ENCODE assay signal across 1 cellular context in the genomic region with DNA sequence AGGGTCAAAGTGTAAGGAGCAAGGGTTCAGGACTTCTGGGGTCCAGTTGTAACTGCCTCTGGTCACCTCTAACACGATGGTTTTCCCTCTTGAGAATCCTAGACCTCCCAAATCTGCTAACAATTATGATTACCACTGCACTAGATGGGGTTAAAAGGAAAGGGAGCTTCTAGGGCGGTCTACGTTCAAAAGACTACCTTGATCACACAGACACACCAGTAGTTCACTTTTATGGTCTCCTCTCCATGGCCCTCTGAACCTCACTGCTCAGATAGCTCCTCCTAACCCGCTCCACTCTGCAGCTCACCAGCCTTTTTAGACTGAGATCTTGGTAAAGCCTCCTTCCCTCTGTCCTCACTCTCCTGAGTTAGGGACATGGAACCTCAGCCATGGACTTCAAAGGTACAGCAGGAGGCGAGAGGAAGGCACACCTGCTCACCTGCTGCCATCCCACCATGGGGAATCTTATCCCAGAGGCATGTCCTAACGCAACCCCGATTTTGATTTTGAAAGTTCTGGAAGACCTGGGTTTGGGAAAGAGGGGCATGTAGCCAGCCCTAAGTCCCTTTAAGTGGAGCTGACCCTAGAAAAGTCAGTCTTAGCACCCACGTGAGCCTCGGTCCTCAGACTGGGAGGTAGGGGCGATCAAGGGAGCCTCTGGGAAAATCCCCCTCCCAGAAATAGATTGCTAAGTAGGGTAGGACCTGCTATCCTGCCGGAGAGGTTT.
A peak's percentile ranks its signal among the peaks of the same experiment; 100 is the strongest.
TF ChIP-seq lines count a peak whose summit lies in the region.

No MANE protein-coding gene starts in this region.

TF ChIP-seq in HepG2, 621 proteins besides CTCF, POLR2A, EP300 and RAD21 (continued from another document and continues in another):
- TF ChIP-seq, protein P1, sequence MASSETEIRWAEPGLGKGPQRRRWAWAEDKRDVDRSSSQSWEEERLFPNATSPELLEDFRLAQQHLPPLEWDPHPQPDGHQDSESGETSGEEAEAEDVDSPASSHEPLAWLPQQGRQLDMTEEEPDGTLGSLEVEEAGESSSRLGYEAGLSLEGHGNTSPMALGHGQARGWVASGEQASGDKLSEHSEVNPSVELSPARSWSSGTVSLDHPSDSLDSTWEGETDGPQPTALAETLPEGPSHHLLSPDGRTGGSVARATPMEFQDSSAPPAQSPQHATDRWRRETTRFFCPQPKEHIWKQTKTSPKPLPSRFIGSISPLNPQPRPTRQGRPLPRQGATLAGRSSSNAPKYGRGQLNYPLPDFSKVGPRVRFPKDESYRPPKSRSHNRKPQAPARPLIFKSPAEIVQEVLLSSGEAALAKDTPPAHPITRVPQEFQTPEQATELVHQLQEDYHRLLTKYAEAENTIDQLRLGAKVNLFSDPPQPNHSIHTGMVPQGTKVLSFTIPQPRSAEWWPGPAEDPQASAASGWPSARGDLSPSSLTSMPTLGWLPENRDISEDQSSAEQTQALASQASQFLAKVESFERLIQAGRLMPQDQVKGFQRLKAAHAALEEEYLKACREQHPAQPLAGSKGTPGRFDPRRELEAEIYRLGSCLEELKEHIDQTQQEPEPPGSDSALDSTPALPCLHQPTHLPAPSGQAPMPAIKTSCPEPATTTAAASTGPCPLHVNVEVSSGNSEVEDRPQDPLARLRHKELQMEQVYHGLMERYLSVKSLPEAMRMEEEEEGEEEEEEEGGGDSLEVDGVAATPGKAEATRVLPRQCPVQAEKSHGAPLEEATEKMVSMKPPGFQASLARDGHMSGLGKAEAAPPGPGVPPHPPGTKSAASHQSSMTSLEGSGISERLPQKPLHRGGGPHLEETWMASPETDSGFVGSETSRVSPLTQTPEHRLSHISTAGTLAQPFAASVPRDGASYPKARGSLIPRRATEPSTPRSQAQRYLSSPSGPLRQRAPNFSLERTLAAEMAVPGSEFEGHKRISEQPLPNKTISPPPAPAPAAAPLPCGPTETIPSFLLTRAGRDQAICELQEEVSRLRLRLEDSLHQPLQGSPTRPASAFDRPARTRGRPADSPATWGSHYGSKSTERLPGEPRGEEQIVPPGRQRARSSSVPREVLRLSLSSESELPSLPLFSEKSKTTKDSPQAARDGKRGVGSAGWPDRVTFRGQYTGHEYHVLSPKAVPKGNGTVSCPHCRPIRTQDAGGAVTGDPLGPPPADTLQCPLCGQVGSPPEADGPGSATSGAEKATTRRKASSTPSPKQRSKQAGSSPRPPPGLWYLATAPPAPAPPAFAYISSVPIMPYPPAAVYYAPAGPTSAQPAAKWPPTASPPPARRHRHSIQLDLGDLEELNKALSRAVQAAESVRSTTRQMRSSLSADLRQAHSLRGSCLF (CRISPR knock-in tag; IDR thresholded peaks at IDR 0.05; ENCODE audit: borderline replicate concordance), result no peak
- TF ChIP-seq, protein P2, sequence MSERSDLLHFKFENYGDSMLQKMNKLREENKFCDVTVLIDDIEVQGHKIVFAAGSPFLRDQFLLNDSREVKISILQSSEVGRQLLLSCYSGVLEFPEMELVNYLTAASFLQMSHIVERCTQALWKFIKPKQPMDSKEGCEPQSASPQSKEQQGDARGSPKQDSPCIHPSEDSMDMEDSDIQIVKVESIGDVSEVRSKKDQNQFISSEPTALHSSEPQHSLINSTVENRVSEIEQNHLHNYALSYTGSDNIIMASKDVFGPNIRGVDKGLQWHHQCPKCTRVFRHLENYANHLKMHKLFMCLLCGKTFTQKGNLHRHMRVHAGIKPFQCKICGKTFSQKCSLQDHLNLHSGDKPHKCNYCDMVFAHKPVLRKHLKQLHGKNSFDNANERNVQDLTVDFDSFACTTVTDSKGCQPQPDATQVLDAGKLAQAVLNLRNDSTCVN (CRISPR knock-in tag; IDR thresholded peaks at IDR 0.05; ENCODE audit: borderline replicate concordance), result no peak
- TF ChIP-seq SP4 (CRISPR knock-in tag; IDR thresholded peaks at IDR 0.05), result peak; percentile 45; the same call in 1 of the 2 replicates
- TF ChIP-seq THYN1 (CRISPR knock-in tag; IDR thresholded peaks at IDR 0.05; ENCODE audit: borderline replicate concordance, low read depth), result no peak
- TF ChIP-seq, protein P3, sequence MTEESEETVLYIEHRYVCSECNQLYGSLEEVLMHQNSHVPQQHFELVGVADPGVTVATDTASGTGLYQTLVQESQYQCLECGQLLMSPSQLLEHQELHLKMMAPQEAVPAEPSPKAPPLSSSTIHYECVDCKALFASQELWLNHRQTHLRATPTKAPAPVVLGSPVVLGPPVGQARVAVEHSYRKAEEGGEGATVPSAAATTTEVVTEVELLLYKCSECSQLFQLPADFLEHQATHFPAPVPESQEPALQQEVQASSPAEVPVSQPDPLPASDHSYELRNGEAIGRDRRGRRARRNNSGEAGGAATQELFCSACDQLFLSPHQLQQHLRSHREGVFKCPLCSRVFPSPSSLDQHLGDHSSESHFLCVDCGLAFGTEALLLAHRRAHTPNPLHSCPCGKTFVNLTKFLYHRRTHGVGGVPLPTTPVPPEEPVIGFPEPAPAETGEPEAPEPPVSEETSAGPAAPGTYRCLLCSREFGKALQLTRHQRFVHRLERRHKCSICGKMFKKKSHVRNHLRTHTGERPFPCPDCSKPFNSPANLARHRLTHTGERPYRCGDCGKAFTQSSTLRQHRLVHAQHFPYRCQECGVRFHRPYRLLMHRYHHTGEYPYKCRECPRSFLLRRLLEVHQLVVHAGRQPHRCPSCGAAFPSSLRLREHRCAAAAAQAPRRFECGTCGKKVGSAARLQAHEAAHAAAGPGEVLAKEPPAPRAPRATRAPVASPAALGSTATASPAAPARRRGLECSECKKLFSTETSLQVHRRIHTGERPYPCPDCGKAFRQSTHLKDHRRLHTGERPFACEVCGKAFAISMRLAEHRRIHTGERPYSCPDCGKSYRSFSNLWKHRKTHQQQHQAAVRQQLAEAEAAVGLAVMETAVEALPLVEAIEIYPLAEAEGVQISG (CRISPR knock-in tag; IDR thresholded peaks at IDR 0.05), result no peak; the same call in 1 of the 2 replicates
- peak; percentile 61 for TF ChIP-seq RBM22 (optimal IDR thresholded peaks at IDR 0.05; ENCODE audit: low read length)
- TF ChIP-seq, protein P4, sequence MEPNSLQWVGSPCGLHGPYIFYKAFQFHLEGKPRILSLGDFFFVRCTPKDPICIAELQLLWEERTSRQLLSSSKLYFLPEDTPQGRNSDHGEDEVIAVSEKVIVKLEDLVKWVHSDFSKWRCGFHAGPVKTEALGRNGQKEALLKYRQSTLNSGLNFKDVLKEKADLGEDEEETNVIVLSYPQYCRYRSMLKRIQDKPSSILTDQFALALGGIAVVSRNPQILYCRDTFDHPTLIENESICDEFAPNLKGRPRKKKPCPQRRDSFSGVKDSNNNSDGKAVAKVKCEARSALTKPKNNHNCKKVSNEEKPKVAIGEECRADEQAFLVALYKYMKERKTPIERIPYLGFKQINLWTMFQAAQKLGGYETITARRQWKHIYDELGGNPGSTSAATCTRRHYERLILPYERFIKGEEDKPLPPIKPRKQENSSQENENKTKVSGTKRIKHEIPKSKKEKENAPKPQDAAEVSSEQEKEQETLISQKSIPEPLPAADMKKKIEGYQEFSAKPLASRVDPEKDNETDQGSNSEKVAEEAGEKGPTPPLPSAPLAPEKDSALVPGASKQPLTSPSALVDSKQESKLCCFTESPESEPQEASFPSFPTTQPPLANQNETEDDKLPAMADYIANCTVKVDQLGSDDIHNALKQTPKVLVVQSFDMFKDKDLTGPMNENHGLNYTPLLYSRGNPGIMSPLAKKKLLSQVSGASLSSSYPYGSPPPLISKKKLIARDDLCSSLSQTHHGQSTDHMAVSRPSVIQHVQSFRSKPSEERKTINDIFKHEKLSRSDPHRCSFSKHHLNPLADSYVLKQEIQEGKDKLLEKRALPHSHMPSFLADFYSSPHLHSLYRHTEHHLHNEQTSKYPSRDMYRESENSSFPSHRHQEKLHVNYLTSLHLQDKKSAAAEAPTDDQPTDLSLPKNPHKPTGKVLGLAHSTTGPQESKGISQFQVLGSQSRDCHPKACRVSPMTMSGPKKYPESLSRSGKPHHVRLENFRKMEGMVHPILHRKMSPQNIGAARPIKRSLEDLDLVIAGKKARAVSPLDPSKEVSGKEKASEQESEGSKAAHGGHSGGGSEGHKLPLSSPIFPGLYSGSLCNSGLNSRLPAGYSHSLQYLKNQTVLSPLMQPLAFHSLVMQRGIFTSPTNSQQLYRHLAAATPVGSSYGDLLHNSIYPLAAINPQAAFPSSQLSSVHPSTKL (CRISPR knock-in tag; IDR thresholded peaks at IDR 0.05), result no peak
- TF ChIP-seq RFX1 (IDR thresholded peaks at IDR 0.05), result no peak
- TF ChIP-seq ZNF749 (CRISPR knock-in tag; IDR thresholded peaks at IDR 0.05; ENCODE audit: borderline replicate concordance), result no peak
- TF ChIP-seq, protein P5, sequence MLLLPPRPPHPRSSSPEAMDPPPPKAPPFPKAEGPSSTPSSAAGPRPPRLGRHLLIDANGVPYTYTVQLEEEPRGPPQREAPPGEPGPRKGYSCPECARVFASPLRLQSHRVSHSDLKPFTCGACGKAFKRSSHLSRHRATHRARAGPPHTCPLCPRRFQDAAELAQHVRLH (CRISPR knock-in tag; IDR thresholded peaks at IDR 0.05; ENCODE audit: borderline replicate concordance, low read depth), result no peak
- TF ChIP-seq CENPT (CRISPR knock-in tag; IDR thresholded peaks at IDR 0.05; ENCODE audit: low read depth), result peak; percentile 35; the same call in 1 of the 2 replicates
- TF ChIP-seq CREM (IDR thresholded peaks at IDR 0.05), result no peak
- TF ChIP-seq CREM (CRISPR knock-in tag; IDR thresholded peaks at IDR 0.05), result no peak
- no peak for TF ChIP-seq ZSCAN25 (CRISPR knock-in tag; IDR thresholded peaks at IDR 0.05)
- no peak for TF ChIP-seq GATA4 (IDR thresholded peaks at IDR 0.05; ENCODE audit: borderline replicate concordance, low read depth)
- TF ChIP-seq, protein P6, sequence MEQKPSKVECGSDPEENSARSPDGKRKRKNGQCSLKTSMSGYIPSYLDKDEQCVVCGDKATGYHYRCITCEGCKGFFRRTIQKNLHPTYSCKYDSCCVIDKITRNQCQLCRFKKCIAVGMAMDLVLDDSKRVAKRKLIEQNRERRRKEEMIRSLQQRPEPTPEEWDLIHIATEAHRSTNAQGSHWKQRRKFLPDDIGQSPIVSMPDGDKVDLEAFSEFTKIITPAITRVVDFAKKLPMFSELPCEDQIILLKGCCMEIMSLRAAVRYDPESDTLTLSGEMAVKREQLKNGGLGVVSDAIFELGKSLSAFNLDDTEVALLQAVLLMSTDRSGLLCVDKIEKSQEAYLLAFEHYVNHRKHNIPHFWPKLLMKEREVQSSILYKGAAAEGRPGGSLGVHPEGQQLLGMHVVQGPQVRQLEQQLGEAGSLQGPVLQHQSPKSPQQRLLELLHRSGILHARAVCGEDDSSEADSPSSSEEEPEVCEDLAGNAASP (CRISPR knock-in tag; IDR thresholded peaks at IDR 0.05; ENCODE audit: borderline replicate concordance), result no peak
- TF ChIP-seq TSC22D2 (CRISPR knock-in tag; IDR thresholded peaks at IDR 0.05; ENCODE audit: borderline replicate concordance), result no peak
- no peak for TF ChIP-seq HHEX (CRISPR knock-in tag; IDR thresholded peaks at IDR 0.05)
- TF ChIP-seq NFE2L2 (IDR thresholded peaks at IDR 0.05; ENCODE audit: low read length), result no peak
- no peak for TF ChIP-seq ZFP36 (IDR thresholded peaks at IDR 0.05; ENCODE audit: borderline replicate concordance, low read depth, low read length, partially characterized antibody)
- TF ChIP-seq, protein P7, sequence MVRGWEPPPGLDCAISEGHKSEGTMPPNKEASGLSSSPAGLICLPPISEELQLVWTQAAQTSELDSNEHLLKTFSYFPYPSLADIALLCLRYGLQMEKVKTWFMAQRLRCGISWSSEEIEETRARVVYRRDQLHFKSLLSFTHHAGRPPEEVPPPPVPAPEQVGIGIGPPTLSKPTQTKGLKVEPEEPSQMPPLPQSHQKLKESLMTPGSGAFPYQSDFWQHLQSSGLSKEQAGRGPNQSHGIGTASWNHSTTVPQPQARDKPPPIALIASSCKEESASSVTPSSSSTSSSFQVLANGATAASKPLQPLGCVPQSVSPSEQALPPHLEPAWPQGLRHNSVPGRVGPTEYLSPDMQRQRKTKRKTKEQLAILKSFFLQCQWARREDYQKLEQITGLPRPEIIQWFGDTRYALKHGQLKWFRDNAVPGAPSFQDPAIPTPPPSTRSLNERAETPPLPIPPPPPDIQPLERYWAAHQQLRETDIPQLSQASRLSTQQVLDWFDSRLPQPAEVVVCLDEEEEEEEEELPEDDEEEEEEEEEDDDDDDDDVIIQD (CRISPR knock-in tag; IDR thresholded peaks at IDR 0.05; ENCODE audit: low read depth), result no peak
- TF ChIP-seq, protein P8, sequence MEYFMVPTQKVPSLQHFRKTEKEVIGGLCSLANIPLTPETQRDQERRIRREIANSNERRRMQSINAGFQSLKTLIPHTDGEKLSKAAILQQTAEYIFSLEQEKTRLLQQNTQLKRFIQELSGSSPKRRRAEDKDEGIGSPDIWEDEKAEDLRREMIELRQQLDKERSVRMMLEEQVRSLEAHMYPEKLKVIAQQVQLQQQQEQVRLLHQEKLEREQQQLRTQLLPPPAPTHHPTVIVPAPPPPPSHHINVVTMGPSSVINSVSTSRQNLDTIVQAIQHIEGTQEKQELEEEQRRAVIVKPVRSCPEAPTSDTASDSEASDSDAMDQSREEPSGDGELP (IDR thresholded peaks at IDR 0.05; ENCODE audit: borderline replicate concordance, low read depth), result no peak
- TF ChIP-seq HES4 (CRISPR knock-in tag; IDR thresholded peaks at IDR 0.05; ENCODE audit: borderline replicate concordance), result peak; percentile 68; the same call in 1 of the 2 replicates
- TF ChIP-seq REL (CRISPR knock-in tag; conservative IDR thresholded peaks at IDR 0.05), result no peak
- TF ChIP-seq KDM1A (CRISPR knock-in tag; IDR thresholded peaks at IDR 0.05), result no peak
- TF ChIP-seq ZNF737 (CRISPR knock-in tag; IDR thresholded peaks at IDR 0.05; ENCODE audit: borderline replicate concordance), result 0 out of 2 replicates have a peak, but pooled peaks have one; percentile 22
- no peak for TF ChIP-seq ZNF766 (CRISPR knock-in tag; IDR thresholded peaks at IDR 0.05; ENCODE audit: borderline replicate concordance)
- no peak for TF ChIP-seq ZNF558 (CRISPR knock-in tag; IDR thresholded peaks at IDR 0.05; ENCODE audit: borderline replicate concordance)
- no peak for TF ChIP-seq NAIF1 (CRISPR knock-in tag; IDR thresholded peaks at IDR 0.05; ENCODE audit: borderline replicate concordance)
- TF ChIP-seq ZNF33B (CRISPR knock-in tag; IDR thresholded peaks at IDR 0.05), result no peak
- TF ChIP-seq, protein P9, sequence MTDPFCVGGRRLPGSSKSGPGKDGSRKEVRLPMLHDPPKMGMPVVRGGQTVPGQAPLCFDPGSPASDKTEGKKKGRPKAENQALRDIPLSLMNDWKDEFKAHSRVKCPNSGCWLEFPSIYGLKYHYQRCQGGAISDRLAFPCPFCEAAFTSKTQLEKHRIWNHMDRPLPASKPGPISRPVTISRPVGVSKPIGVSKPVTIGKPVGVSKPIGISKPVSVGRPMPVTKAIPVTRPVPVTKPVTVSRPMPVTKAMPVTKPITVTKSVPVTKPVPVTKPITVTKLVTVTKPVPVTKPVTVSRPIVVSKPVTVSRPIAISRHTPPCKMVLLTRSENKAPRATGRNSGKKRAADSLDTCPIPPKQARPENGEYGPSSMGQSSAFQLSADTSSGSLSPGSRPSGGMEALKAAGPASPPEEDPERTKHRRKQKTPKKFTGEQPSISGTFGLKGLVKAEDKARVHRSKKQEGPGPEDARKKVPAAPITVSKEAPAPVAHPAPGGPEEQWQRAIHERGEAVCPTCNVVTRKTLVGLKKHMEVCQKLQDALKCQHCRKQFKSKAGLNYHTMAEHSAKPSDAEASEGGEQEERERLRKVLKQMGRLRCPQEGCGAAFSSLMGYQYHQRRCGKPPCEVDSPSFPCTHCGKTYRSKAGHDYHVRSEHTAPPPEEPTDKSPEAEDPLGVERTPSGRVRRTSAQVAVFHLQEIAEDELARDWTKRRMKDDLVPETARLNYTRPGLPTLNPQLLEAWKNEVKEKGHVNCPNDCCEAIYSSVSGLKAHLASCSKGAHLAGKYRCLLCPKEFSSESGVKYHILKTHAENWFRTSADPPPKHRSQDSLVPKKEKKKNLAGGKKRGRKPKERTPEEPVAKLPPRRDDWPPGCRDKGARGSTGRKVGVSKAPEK (CRISPR knock-in tag; IDR thresholded peaks at IDR 0.05; ENCODE audit: borderline replicate concordance), result no peak
